1 cellular context compared by ENCODE assay signal in genomic region chr14:103550451-103551337, GRCh38.
A peak's percentile ranks its signal among the peaks of the same experiment; 100 is the strongest.
TF ChIP-seq lines count a peak whose summit lies in the region.

No MANE protein-coding gene starts in this region.

TF ChIP-seq in HepG2, 621 proteins besides CTCF, POLR2A, EP300 and RAD21:
- no peak for TF ChIP-seq TOPORS (CRISPR knock-in tag; IDR thresholded peaks at IDR 0.05)
- TF ChIP-seq ZBTB38 (CRISPR knock-in tag; IDR thresholded peaks at IDR 0.05), result 0 out of 2 replicates have a peak, but pooled peaks have one; percentile 2
